In genomic region chr10:77430530-77430929, GRCh38 we compare ENCODE assay signal across 18 cellular contexts.
DNase-seq lines count a peak whose midpoint lies in the region; ATAC-seq, FAIRE-seq and TF ChIP-seq lines count a peak whose summit lies in the region.
"Had no signal": no experiment of that assay in that cellular context is flagged by ENCODE, and none has a peak within 500 bp of the region (broad histone marks: within the 10 kb centered on the region; RNA-seq: fewer than 3 reads in every experiment).

No MANE protein-coding gene starts in this region.

- H3K9me2 ChIP-seq in hepatocyte (replicated peaks; ENCODE audit: insufficient read depth): no peaks in the 10 kb centered on the region

- H3K9me3 ChIP-seq in hepatocyte (ENCODE audit: low read depth): no peaks in the 10 kb centered on the region
- no peaks in the 10 kb centered on the region for H3K9me3 ChIP-seq in HepG2 (ENCODE audit: low read length)
- H3K9me3 ChIP-seq: BE2C had no signal

- H4K20me1 ChIP-seq in hepatocyte (ENCODE audit: insufficient read depth, poor library complexity, severe bottlenecking) (no peaks in the 10 kb centered on the region), HepG2 (ENCODE audit: insufficient read depth, low read length) (no peaks in the 10 kb centered on the region)

- H3K4me3 ChIP-seq in hepatocyte (no peak overlapping the region), HepG2 (replicated peaks in 1 of 3; ENCODE audit: insufficient read depth in 1 of 3, low read depth in 2 of 3, low read length in 3 of 3) (no peak overlapping the region)
- H3K4me3 ChIP-seq: GM23248 had no signal

- H3K27ac ChIP-seq in VCaP (peak overlapping the region; percentile 56), hepatocyte (peak overlapping the region; percentile 25), HepG2 (ENCODE audit: extremely low read length, insufficient read depth, low read length) (no peak overlapping the region)
- H3K27ac ChIP-seq: GM23248 had no signal

- H3K4me1 ChIP-seq in hepatocyte (ENCODE audit: insufficient read depth) (peaks cover 24% of the 10 kb centered on the region), HepG2 (ENCODE audit: insufficient read depth, low read length) (no peaks in the 10 kb centered on the region)

- no peak for TF ChIP-seq EP300 in Ishikawa (IDR thresholded peaks at IDR 0.05; ENCODE audit: borderline replicate concordance)
- TF ChIP-seq EP300 in HepG2 (IDR thresholded peaks at IDR 0.05; ENCODE audit: low read depth in 2 of 2, low read length in 2 of 2): no peak
- no peak for TF ChIP-seq EP300 in HepG2 (CRISPR knock-in tag; IDR thresholded peaks at IDR 0.05; ENCODE audit: borderline replicate concordance)

- TF ChIP-seq POLR2A in HepG2 (IDR thresholded peaks at IDR 0.05; ENCODE audit: insufficient read depth in 1 of 2, low read depth in 2 of 2, low read length in 2 of 2): no peak

- H3K36me3 ChIP-seq in hepatocyte (replicated peaks; ENCODE audit: insufficient read depth, low read depth) (no peaks in the 10 kb centered on the region), HepG2 (replicated peaks in 1 of 2; ENCODE audit: control insufficient read depth in 1 of 2, insufficient read depth in 2 of 2, low read length in 2 of 2) (no peaks in the 10 kb centered on the region)
- H3K36me3 ChIP-seq: BE2C had no signal

- H3K9ac ChIP-seq in HepG2 (ENCODE audit: insufficient read depth, low read depth, low read length): no peak overlapping the region
- H3K9ac ChIP-seq: GM23248 had no signal

- H2AFZ ChIP-seq in hepatocyte: no peak overlapping the region
- no peak overlapping the region for H2AFZ ChIP-seq in HepG2 (ENCODE audit: low read length)
- H2AFZ ChIP-seq: GM23248 had no signal

- 93% methylated on average over 5 of the region's 5 CpGs for WGBS in hepatocyte (ENCODE audit: low lambda C conversion rate, missing lambda C conversion rate)
- WGBS in HepG2 (ENCODE audit: low lambda C conversion rate): 42% methylated on average over 5 of the region's 5 CpGs

- intact Hi-C loops in HepG2 (cut with micrococcal nuclease; ENCODE audit: unreplicated experiment): no loop called here

- H3K4me2 ChIP-seq in hepatocyte: no peak overlapping the region
- H3K4me2 ChIP-seq in HepG2 (ENCODE audit: low read depth, low read length): no peak overlapping the region

- peaks cover 3% of the 10 kb centered on the region for H3K79me2 ChIP-seq in hepatocyte
- no peaks in the 10 kb centered on the region for H3K79me2 ChIP-seq in HepG2 (ENCODE audit: insufficient read depth, low read length)

- POLR2A ChIA-PET in HepG2 (lab: Yijun Ruan, JAX): no interaction called here

- DNase-seq in NCI-H146 (lab: John Stamatoyannopoulos, UW) (peak; percentile 22), NCI-H146 treated with DMSO at 0.1 percent for 48 hours (lab: John Stamatoyannopoulos, UW; ENCODE audit: unreplicated experiment) (no peak), hepatocyte (ENCODE audit: low spot score) (no peak), middle frontal gyrus (ENCODE audit: extremely low spot score, low spot score) (no peak), HepG2 (ENCODE audit: low spot score) (no peak)
- DNase-seq in stimulated activated CD4-positive, alpha-beta T cell treated with anti-CD3 and anti-CD28 coated beads, Interleukin-2, amount 100 ng/mL, for 24 hours: no peak
- DNase-seq: 8988T; BE2C; CD4-positive, alpha-beta memory T cell; DMS79 treated with DMSO at 0.1 percent for 48 hours; GM23248; Kasumi-1; NCI-H1105 treated with DMSO at 0.1 percent for 48 hours; NCI-H187 treated with DMSO at 0.1 percent for 48 hours; NCI-H2171 treated with DMSO at 0.1 percent for 48 hours; RPMI8226 had no signal

- in situ Hi-C loops in HepG2 (cut with HindIII; ENCODE audit: extremely low pct_ligation_motif_present, low pct_unique_long_range_greater_than_20kb): no loop called here

- CTCF ChIA-PET in HepG2 (lab: Yijun Ruan, JAX; ENCODE audit: low intra/inter-chr PET ratio, low total read pairs): no interaction called here

- peak; percentile 25; the same call in 1 of the 2 replicates for TF ChIP-seq RAD21 in Ishikawa (IDR thresholded peaks at IDR 0.05; ENCODE audit: low read depth)
- TF ChIP-seq RAD21 in HepG2 (CRISPR knock-in tag; IDR thresholded peaks at IDR 0.05): no peak

- H3K27me3 ChIP-seq in hepatocyte: no peaks in the 10 kb centered on the region
- H3K27me3 ChIP-seq in HepG2 (ENCODE audit: control insufficient read depth in 1 of 2, insufficient read depth in 2 of 2, low read length in 2 of 2): no peaks in the 10 kb centered on the region
- H3K27me3 ChIP-seq: BE2C had no signal

- no peak for TF ChIP-seq CTCF in VCaP (conservative IDR thresholded peaks at IDR 0.05)
- no peak for TF ChIP-seq CTCF in hepatocyte (IDR thresholded peaks at IDR 0.05; ENCODE audit: poor library complexity)
- TF ChIP-seq CTCF in HepG2 (CRISPR knock-in tag; IDR thresholded peaks at IDR 0.05): no peak

- no peak for FAIRE-seq in HepG2 (lab: Jason Lieb, UNC)

- no TSS peak for BruUV-seq in HepG2 (replicated peaks; lab: Mats Ljungman, UMichigan)

- no peak for ATAC-seq in HepG2

TF ChIP-seq in Ishikawa, 13 proteins besides CTCF, POLR2A, EP300 and RAD21 (continues in another document):
- TF ChIP-seq MAX (IDR thresholded peaks at IDR 0.05) (no peak), CREB1 (IDR thresholded peaks at IDR 0.05; ENCODE audit: low read depth) (no peak), TEAD4 (IDR thresholded peaks at IDR 0.05) (no peak), REST (IDR thresholded peaks at IDR 0.05; ENCODE audit: low read depth) (no peak), NFIC (IDR thresholded peaks at IDR 0.05) (no peak)

TF ChIP-seq in HepG2, 621 proteins besides CTCF, POLR2A, EP300 and RAD21:
- no peak for TF ChIP-seq CEBPG (CRISPR knock-in tag; IDR thresholded peaks at IDR 0.05)
- no peak for TF ChIP-seq ZBTB49 (CRISPR knock-in tag; IDR thresholded peaks at IDR 0.05; ENCODE audit: borderline replicate concordance)
- no peak for TF ChIP-seq MXD1 (CRISPR knock-in tag; IDR thresholded peaks at IDR 0.05)
- no peak for TF ChIP-seq TBL1XR1 (IDR thresholded peaks at IDR 0.05; ENCODE audit: borderline replicate concordance, low read length, partially characterized antibody)
- TF ChIP-seq ZBTB39 (CRISPR knock-in tag; IDR thresholded peaks at IDR 0.05): no peak
